36 cellular contexts compared by ENCODE assay signal in the genomic region with DNA sequence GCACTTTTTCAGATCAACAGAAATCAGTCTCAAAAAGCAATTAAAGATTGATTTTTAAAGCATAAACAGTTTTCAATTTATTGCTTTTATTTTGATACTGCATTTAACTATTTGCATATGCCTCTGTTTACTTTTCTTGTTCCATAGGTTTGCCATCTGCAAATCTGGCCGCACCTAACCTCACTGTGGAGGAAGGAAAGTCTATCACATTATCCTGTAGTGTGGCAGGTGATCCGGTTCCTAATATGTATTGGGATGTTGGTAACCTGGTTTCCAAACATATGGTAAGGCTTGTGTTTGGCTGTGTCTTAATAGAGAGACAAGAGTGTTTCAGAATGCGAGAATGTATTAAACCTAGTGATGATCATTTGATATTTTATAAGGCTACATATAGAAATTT. TPM values are rescaled to one million over a fixed set of nuclear protein-coding genes. Genes with fewer than 3 reads are reported as not detected.
"Had no signal": no experiment of that assay in that cellular context is flagged by ENCODE, and none has a peak within 500 bp of the region (broad histone marks: within the 10 kb centered on the region; RNA-seq: fewer than 3 reads in every experiment).

No MANE protein-coding gene starts in this region.

- DNase-seq: Karpas-422, Kasumi-1, MG63, MM.1S, MV-4-11, NCI-H1048, NCI-H1092, NCI-H1092 treated with DMSO at 0.1 percent for 48 hours, NCI-H1105, NCI-H1105 treated with DMSO at 0.1 percent for 48 hours, NCI-H1417, NCI-H1417 treated with DMSO at 0.1 percent for 48 hours, NCI-H1436, NCI-H1436 treated with DMSO at 0.1 percent for 48 hours, NCI-H146, NCI-H1694, NCI-H1694 treated with DMSO at 0.1 percent for 48 hours, NCI-H187, NCI-H187 treated with DMSO at 0.1 percent for 48 hours, NCI-H1930, NCI-H2029, NCI-H2029 treated with DMSO at 0.1 percent for 48 hours, NCI-H2081, NCI-H2081 treated with DMSO at 0.1 percent for 48 hours, NCI-H2107, NCI-H2171, NCI-H2171 treated with DMSO at 0.1 percent for 48 hours, NCI-H2227 treated with DMSO at 0.1 percent for 48 hours, NCI-H226, NCI-H345, NCI-H446, NCI-H446 treated with DMSO at 0.1 percent for 48 hours, NCI-H510A, NCI-H510A treated with DMSO at 0.1 percent for 48 hours had no signal

- H3K36me3 ChIP-seq: MG63 had no signal

- H3K9me3 ChIP-seq: MG63 had no signal

- H3K4me3 ChIP-seq: MG63 had no signal

RNA-seq across cellular contexts. Expression of a gene that starts 53.9 kb away (rescaled TPM):
- total RNA-seq: LHCN-M2, MCF 10A had no signal
